ENCODE assay signal across 12 cellular contexts in genomic region chrX:45623266-45623665, GRCh38.
DNase-seq lines count a peak whose midpoint lies in the region; ATAC-seq and TF ChIP-seq lines count a peak whose summit lies in the region.
"Had no signal": no experiment of that assay in that cellular context is flagged by ENCODE, and none has a peak within 500 bp of the region (broad histone marks: within the 10 kb centered on the region; RNA-seq: fewer than 3 reads in every experiment).

No MANE protein-coding gene starts in this region.

- no peaks in the 10 kb centered on the region for H3K27me3 Mint-ChIP-seq in osteocyte (ENCODE audit: unreplicated experiment)

- H3K79me2 ChIP-seq in OCI-LY3 (ENCODE audit: low read length): no peaks in the 10 kb centered on the region

- H3K4me3 Mint-ChIP-seq in osteocyte (ENCODE audit: unreplicated experiment): no peak overlapping the region
- H3K4me3 Mint-ChIP-seq: activated naive CD4-positive, alpha-beta T cell treated with anti-CD3 and anti-CD28 coated beads, Interleukin-2, amount 50 U/mL, for 24 hours had no signal

- no peak overlapping the region for H3K9ac ChIP-seq in OCI-LY3 (ENCODE audit: low read length)

- peaks cover 48% of the 10 kb centered on the region for H3K4me1 Mint-ChIP-seq in osteocyte (ENCODE audit: unreplicated experiment)
- H3K4me1 Mint-ChIP-seq: activated naive CD4-positive, alpha-beta T cell treated with anti-CD3 and anti-CD28 coated beads, Interleukin-2, amount 50 U/mL, for 24 hours had no signal

- peaks cover 13% of the 10 kb centered on the region for H3K9me3 Mint-ChIP-seq in osteocyte (ENCODE audit: unreplicated experiment)
- H3K9me3 Mint-ChIP-seq: activated naive CD4-positive, alpha-beta T cell treated with anti-CD3 and anti-CD28 coated beads, Interleukin-2, amount 50 U/mL, for 24 hours had no signal

- no peak for TF ChIP-seq CTCF in OCI-LY3 (IDR thresholded peaks at IDR 0.05; ENCODE audit: low read depth, low read length)
- no peak for TF ChIP-seq CTCF in epithelial cell of proximal tubule (conservative IDR thresholded peaks at IDR 0.05; ENCODE audit: low read depth, low read length)
- TF ChIP-seq CTCF in osteocyte (IDR thresholded peaks at IDR 0.05): no peak

- H3K9me3 ChIP-seq in OCI-LY3 (ENCODE audit: insufficient read depth, low read length): peaks cover under 1% of the 10 kb centered on the region; the same call in 1 of the 2 replicates

- no peak overlapping the region for H2AFZ ChIP-seq in OCI-LY3 (ENCODE audit: low read depth, low read length)

- no peak overlapping the region for H3K4me3 ChIP-seq in OCI-LY3 (ENCODE audit: low read length)
- no peak overlapping the region for H3K4me3 ChIP-seq in epithelial cell of proximal tubule (ENCODE audit: low read depth, low read length)

- H3K36me3 Mint-ChIP-seq in osteocyte (ENCODE audit: unreplicated experiment): peaks cover 3% of the 10 kb centered on the region

- H3K36me3 ChIP-seq in OCI-LY3 (replicated peaks; ENCODE audit: low read depth, low read length): peaks cover 3% of the 10 kb centered on the region

- H4K20me1 ChIP-seq in OCI-LY3 (ENCODE audit: insufficient read depth, low read length): no peaks in the 10 kb centered on the region

- DNase-seq in COR-L47 (lab: John Stamatoyannopoulos, UW): peak; percentile 0
- peak; percentile 83 for DNase-seq in epithelial cell of proximal tubule (ENCODE audit: low read depth)
- DNase-seq in osteocyte (ENCODE audit: extremely low spot score, unreplicated experiment): no peak
- DNase-seq in NCI-H1694 treated with DMSO at 0.1 percent for 48 hours (lab: John Stamatoyannopoulos, UW): no peak
- DNase-seq: DMS153, glutamatergic neuron, Karpas-422 had no signal

- no peak overlapping the region for H3K27ac ChIP-seq in OCI-LY3 (ENCODE audit: low read length)

- peak overlapping the region; percentile 94 for H3K27ac Mint-ChIP-seq in osteocyte (ENCODE audit: unreplicated experiment)
- H3K27ac Mint-ChIP-seq: activated naive CD4-positive, alpha-beta T cell treated with anti-CD3 and anti-CD28 coated beads, Interleukin-2, amount 50 U/mL, for 24 hours had no signal

- H3K4me2 ChIP-seq in OCI-LY3 (ENCODE audit: low read length): peak overlapping the region; percentile 53; the same call in 1 of the 2 replicates

- no peaks in the 10 kb centered on the region for H3K27me3 ChIP-seq in OCI-LY3 (ENCODE audit: low read depth, low read length)

- H3K4me1 ChIP-seq in OCI-LY3 (ENCODE audit: low read length): peaks cover 27% of the 10 kb centered on the region

- ATAC-seq in GM21447 (IDR thresholded peaks at IDR 0.05; ENCODE audit: unreplicated experiment) (no peak), HG03521 (IDR thresholded peaks at IDR 0.05; ENCODE audit: unreplicated experiment) (no peak), GM21526 (IDR thresholded peaks at IDR 0.05; ENCODE audit: low FRiP score, unreplicated experiment) (no peak)

Comparison
In these comparisons a context has a peak if more than half of its experiments do, and no peak if none do; other contexts are left out.
1. DNase-seq: peak in COR-L47 (single experiment) and epithelial cell of proximal tubule (single experiment); none in osteocyte (single experiment) and NCI-H1694 treated with DMSO at 0.1 percent for 48 hours (single experiment).